18 cellular contexts compared by ENCODE assay signal in genomic region chr9:136994180-136994884, GRCh38. TPM values are rescaled to one million over a fixed set of nuclear protein-coding genes. Genes with fewer than 3 reads are reported as not detected.
A peak's percentile ranks its signal among the peaks of the same experiment; 100 is the strongest.
DNase-seq lines count a peak whose midpoint lies in the region; ATAC-seq and TF ChIP-seq lines count a peak whose summit lies in the region.
"Had no signal": no experiment of that assay in that cellular context is flagged by ENCODE, and none has a peak within 500 bp of the region (broad histone marks: within the 10 kb centered on the region; RNA-seq: fewer than 3 reads in every experiment).

No MANE protein-coding gene starts in this region.

- peaks cover 14% of the 10 kb centered on the region for H3K27me3 Mint-ChIP-seq in T-helper 1 cell treated with Interleukin-12 subunit alpha and Interleukin-12 subunit beta and Interleukin-4 antibody, amounts not matched to agents 30 μg/mL and 1 μg/mL, for 36 hours (ENCODE audit: low read depth)
- peaks cover 8% of the 10 kb centered on the region for H3K27me3 Mint-ChIP-seq in activated T-helper 2 cell treated with anti-CD3 and anti-CD28 coated beads, Interferon-gamma antibody, Interleukin-2, Interleukin-4, amounts not matched to agents 10 μg/mL and 5 μg/mL and 100 μg/mL, durations not matched to agents 14 hours and 24 hours and 36 hours (ENCODE audit: low read depth)
- H3K27me3 Mint-ChIP-seq: activated naive CD8-positive, alpha-beta T cell had no signal

- no peak overlapping the region for H3K4me2 ChIP-seq in DND-41 (ENCODE audit: insufficient read depth, low read length)

- H2AFZ ChIP-seq in DND-41 (ENCODE audit: low read depth, low read length): no peak overlapping the region

- DNase-seq in T-helper 1 cell (no peak), DND-41 (no peak), mucosa of descending colon (peak in 2 of 3 donors; percentile 19 to 47), KG1 (lab: John Stamatoyannopoulos, UW) (no peak), iPS-NIHi7 (ENCODE audit: extremely low spot score) (no peak)
- no peak for DNase-seq in activated T-helper 2 cell treated with anti-CD3 and anti-CD28 coated beads, Interferon-gamma antibody, Interleukin-2, Interleukin-4, amounts not matched to agents 10 μg/mL and 5 μg/mL and 100 μg/mL, durations not matched to agents 14 hours and 24 hours and 36 hours (ENCODE audit: low spot score)
- DNase-seq: 8988T; KBM-7; NCI-H226; NK-92 treated with Interleukin-12 subunit alpha and Interleukin-12 subunit beta, amount 100 ng/mL, for 24 hours; ovary; SHP77; spleen had no signal

- H3K27ac Mint-ChIP-seq in T-helper 1 cell treated with Interleukin-12 subunit alpha and Interleukin-12 subunit beta and Interleukin-4 antibody, amounts not matched to agents 30 μg/mL and 1 μg/mL, for 36 hours: no peak overlapping the region
- no peak overlapping the region for H3K27ac Mint-ChIP-seq in activated T-helper 2 cell treated with anti-CD3 and anti-CD28 coated beads, Interferon-gamma antibody, Interleukin-2, Interleukin-4, amounts not matched to agents 10 μg/mL and 5 μg/mL and 100 μg/mL, durations not matched to agents 14 hours and 24 hours and 36 hours

- H3K36me3 Mint-ChIP-seq in T-helper 1 cell treated with Interleukin-12 subunit alpha and Interleukin-12 subunit beta and Interleukin-4 antibody, amounts not matched to agents 30 μg/mL and 1 μg/mL, for 36 hours (ENCODE audit: low read depth): peaks cover 9% of the 10 kb centered on the region
- H3K36me3 Mint-ChIP-seq in activated T-helper 2 cell treated with anti-CD3 and anti-CD28 coated beads, Interferon-gamma antibody, Interleukin-2, Interleukin-4, amounts not matched to agents 10 μg/mL and 5 μg/mL and 100 μg/mL, durations not matched to agents 14 hours and 24 hours and 36 hours (ENCODE audit: low read depth): peaks cover 10% of the 10 kb centered on the region
- H3K36me3 Mint-ChIP-seq: activated naive CD8-positive, alpha-beta T cell had no signal

- H3K4me1 ChIP-seq in DND-41 (ENCODE audit: insufficient read depth, low read length) (peaks cover 16% of the 10 kb centered on the region), mucosa of descending colon (ENCODE audit: low read depth) (peaks cover 42% of the 10 kb centered on the region)

- intact Hi-C loops in activated T-helper 2 cell treated with anti-CD3 and anti-CD28 coated beads, Interferon-gamma antibody, Interleukin-2, Interleukin-4, amounts not matched to agents 10 μg/mL and 5 μg/mL and 100 μg/mL, durations not matched to agents 14 hours and 24 hours and 36 hours (cut with micrococcal nuclease): loop anchor here (5.0 kb wide), 1 partner anchor 33 kb away; the partner anchor contains the start of gene ABCA2
- intact Hi-C loops in mucosa of descending colon (cut with DNase I, micrococcal nuclease): no loop called here

- no peak for ATAC-seq in DND-41 (ENCODE audit: insufficient read depth, low read depth)
- no peak for ATAC-seq in mucosa of descending colon
- no peak for ATAC-seq in HG02885 (IDR thresholded peaks at IDR 0.05; ENCODE audit: poor library complexity, unreplicated experiment)

- H3K36me3 ChIP-seq in DND-41 (ENCODE audit: insufficient read depth, low read length) (peaks cover 12% of the 10 kb centered on the region), mucosa of descending colon (ENCODE audit: low read depth) (no peaks in the 10 kb centered on the region)
- H3K36me3 ChIP-seq: ovary had no signal

- peaks cover 16% of the 10 kb centered on the region for H3K79me2 ChIP-seq in DND-41 (ENCODE audit: insufficient read depth, low read length)

- H3K9ac ChIP-seq in DND-41 (ENCODE audit: low read depth, low read length): 0 out of 2 replicates have a peak overlapping the region, but pooled peaks have one; percentile 88

- peaks cover 27% of the 10 kb centered on the region for H3K4me1 Mint-ChIP-seq in T-helper 1 cell treated with Interleukin-12 subunit alpha and Interleukin-12 subunit beta and Interleukin-4 antibody, amounts not matched to agents 30 μg/mL and 1 μg/mL, for 36 hours (ENCODE audit: low read depth)
- peaks cover 22% of the 10 kb centered on the region for H3K4me1 Mint-ChIP-seq in activated T-helper 2 cell treated with anti-CD3 and anti-CD28 coated beads, Interferon-gamma antibody, Interleukin-2, Interleukin-4, amounts not matched to agents 10 μg/mL and 5 μg/mL and 100 μg/mL, durations not matched to agents 14 hours and 24 hours and 36 hours (ENCODE audit: low read depth)

- H3K27me3 ChIP-seq in DND-41 (ENCODE audit: insufficient read depth, low read length, poor library complexity): peaks cover 2% of the 10 kb centered on the region
- H3K27me3 ChIP-seq: ovary had no signal

- no peaks in the 10 kb centered on the region for H3K9me3 ChIP-seq in DND-41 (ENCODE audit: insufficient read depth, low read length, severe bottlenecking)
- H3K9me3 ChIP-seq in mucosa of descending colon: no peaks in the 10 kb centered on the region
- H3K9me3 ChIP-seq: ovary, spleen had no signal

- peak overlapping the region; percentile 84 for H3K4me3 Mint-ChIP-seq in T-helper 1 cell treated with Interleukin-12 subunit alpha and Interleukin-12 subunit beta and Interleukin-4 antibody, amounts not matched to agents 30 μg/mL and 1 μg/mL, for 36 hours
- peak overlapping the region; percentile 83 for H3K4me3 Mint-ChIP-seq in activated T-helper 2 cell treated with anti-CD3 and anti-CD28 coated beads, Interferon-gamma antibody, Interleukin-2, Interleukin-4, amounts not matched to agents 10 μg/mL and 5 μg/mL and 100 μg/mL, durations not matched to agents 14 hours and 24 hours and 36 hours (ENCODE audit: low read depth)

- no peak for TF ChIP-seq CTCF in DND-41 (IDR thresholded peaks at IDR 0.05; ENCODE audit: borderline replicate concordance, extremely low read depth, low read length, poor library complexity, severe bottlenecking)
- no peak for TF ChIP-seq CTCF in mucosa of descending colon (IDR thresholded peaks at IDR 0.05)

- no peaks in the 10 kb centered on the region for H3K9me3 Mint-ChIP-seq in T-helper 1 cell treated with Interleukin-12 subunit alpha and Interleukin-12 subunit beta and Interleukin-4 antibody, amounts not matched to agents 30 μg/mL and 1 μg/mL, for 36 hours
- H3K9me3 Mint-ChIP-seq in activated T-helper 2 cell treated with anti-CD3 and anti-CD28 coated beads, Interferon-gamma antibody, Interleukin-2, Interleukin-4, amounts not matched to agents 10 μg/mL and 5 μg/mL and 100 μg/mL, durations not matched to agents 14 hours and 24 hours and 36 hours: no peaks in the 10 kb centered on the region

- no peak overlapping the region for H3K27ac ChIP-seq in DND-41 (ENCODE audit: low read length)
- H3K27ac ChIP-seq: ovary had no signal

- H4K20me1 ChIP-seq in DND-41 (ENCODE audit: insufficient read depth, low read length): peaks cover 26% of the 10 kb centered on the region

- H3K4me3 ChIP-seq in DND-41 (ENCODE audit: low read depth in 1 of 2, low read length in 2 of 2) (no peak overlapping the region), mucosa of descending colon (no peak overlapping the region)
- H3K4me3 ChIP-seq: ovary had no signal

RNA-seq across cellular contexts. Expression of gene CLIC3, which starts 2.0 kb away (rescaled TPM):
- not detected in 2 replicates for total RNA-seq in activated T-helper 2 cell treated with anti-CD3 and anti-CD28 coated beads, Interferon-gamma antibody, Interleukin-2, Interleukin-4, amounts not matched to agents 10 μg/mL and 5 μg/mL and 100 μg/mL, durations not matched to agents 14 hours and 24 hours and 36 hours
- total RNA-seq in mucosa of descending colon: 1 to 10 TPM in 1 of 3 donors, under 1 TPM in 2; 0.82 to 1.9 (median 0.99) TPM
- total RNA-seq: activated CD8-positive, alpha-beta memory T cell treated with anti-CD3 and anti-CD28 coated beads for 36 hours; kidney epithelial cell had no signal

RNA-seq across cellular contexts. Expression of gene PAXX, which starts 2.1 kb away (rescaled TPM):
- total RNA-seq in activated T-helper 2 cell treated with anti-CD3 and anti-CD28 coated beads, Interferon-gamma antibody, Interleukin-2, Interleukin-4, amounts not matched to agents 10 μg/mL and 5 μg/mL and 100 μg/mL, durations not matched to agents 14 hours and 24 hours and 36 hours: 60.5 and 72.6 TPM in 2 replicates
- 10 to 100 TPM; 32.0 to 39.9 (median 34.1) TPM for total RNA-seq in mucosa of descending colon

RNA-seq across cellular contexts. Expression of gene LCNL1, which starts 11.5 kb away (rescaled TPM):
- not detected in 2 replicates for total RNA-seq in activated T-helper 2 cell treated with anti-CD3 and anti-CD28 coated beads, Interferon-gamma antibody, Interleukin-2, Interleukin-4, amounts not matched to agents 10 μg/mL and 5 μg/mL and 100 μg/mL, durations not matched to agents 14 hours and 24 hours and 36 hours
- total RNA-seq in mucosa of descending colon: under 1 TPM in 2 of 3 donors, not detected in 1; 0.17 to 0.76 TPM
- total RNA-seq: kidney epithelial cell had no signal

RNA-seq across cellular contexts. Expression of gene PTGDS, which starts 17.0 kb away (rescaled TPM):
- total RNA-seq in activated T-helper 2 cell treated with anti-CD3 and anti-CD28 coated beads, Interferon-gamma antibody, Interleukin-2, Interleukin-4, amounts not matched to agents 10 μg/mL and 5 μg/mL and 100 μg/mL, durations not matched to agents 14 hours and 24 hours and 36 hours: not detected in 2 replicates
- 10 to 100 TPM in 2 of 3 donors, 1 to 10 TPM in 1; 2.5 to 45.4 (median 16.1) TPM for total RNA-seq in mucosa of descending colon
- total RNA-seq: activated CD8-positive, alpha-beta memory T cell treated with anti-CD3 and anti-CD28 coated beads for 36 hours had no signal

RNA-seq across cellular contexts. Expression of gene ABCA2, which starts 33.7 kb away (rescaled TPM):
- total RNA-seq in activated T-helper 2 cell treated with anti-CD3 and anti-CD28 coated beads, Interferon-gamma antibody, Interleukin-2, Interleukin-4, amounts not matched to agents 10 μg/mL and 5 μg/mL and 100 μg/mL, durations not matched to agents 14 hours and 24 hours and 36 hours: 27.4 and 31.4 TPM in 2 replicates
- 10 to 100 TPM; 20.1 to 77.2 (median 48.0) TPM for total RNA-seq in mucosa of descending colon

Comparison
In these comparisons a context has a peak if more than half of its experiments do, and no peak if none do; other contexts are left out.
1. DNase-seq: peak in mucosa of descending colon (2 of 3); none in T-helper 1 cell (0 of 5), DND-41 (single experiment), activated T-helper 2 cell treated with anti-CD3 and anti-CD28 coated beads, Interferon-gamma antibody, Interleukin-2, Interleukin-4, amounts not matched to agents 10 μg/mL and 5 μg/mL and 100 μg/mL, durations not matched to agents 14 hours and 24 hours and 36 hours (single experiment), KG1 (single experiment) and iPS-NIHi7 (single experiment).